ENCODE assay signal across 18 cellular contexts in genomic region chr1:184879876-184880275, GRCh38.
DNase-seq lines count a peak whose midpoint lies in the region; ATAC-seq and TF ChIP-seq lines count a peak whose summit lies in the region.
"Had no signal": no experiment of that assay in that cellular context is flagged by ENCODE, and none has a peak within 500 bp of the region (broad histone marks: within the 10 kb centered on the region; RNA-seq: fewer than 3 reads in every experiment).

No MANE protein-coding gene starts in this region.

- H3K4me2 ChIP-seq in trophoblast cell (ENCODE audit: low read length): no peak overlapping the region

- H2BK12ac ChIP-seq in trophoblast cell (ENCODE audit: low read length): no peak overlapping the region

- WGBS in heart left ventricle, 4 donors: 57 to 60% (median 57%) methylated on average over 3 of the region's 3 CpGs
- 36 to 47% methylated on average over 3 of the region's 3 CpGs for WGBS in body of pancreas, 2 donors
- no CpG with 5 or more reads among the region's 3 CpGs for WGBS in trophoblast cell (ENCODE audit: extremely low coverage, insufficient coverage, insufficient read length)
- 96% methylated on average over 3 of the region's 3 CpGs for WGBS in upper lobe of left lung, 2 donors

- H2BK5ac ChIP-seq in trophoblast cell (ENCODE audit: low read depth, low read length, poor library complexity): no peak overlapping the region

- no peak overlapping the region for H2AK5ac ChIP-seq in trophoblast cell (ENCODE audit: low read length)

- H3K27me3 ChIP-seq in heart left ventricle (no peaks in the 10 kb centered on the region), body of pancreas (no peaks in the 10 kb centered on the region), right atrium auricular region (no peaks in the 10 kb centered on the region), tibial artery (no peaks in the 10 kb centered on the region), trophoblast cell (ENCODE audit: insufficient read depth, low read length) (no peaks in the 10 kb centered on the region), upper lobe of left lung (no peaks in the 10 kb centered on the region)
- H3K27me3 ChIP-seq: BE2C had no signal

- peak overlapping the region in 11 of 12 donors; percentile 4 to 90 (median 77) for H3K27ac ChIP-seq in heart left ventricle
- H3K27ac ChIP-seq in body of pancreas: peak overlapping the region in 2 of 4 donors; percentile 51 to 69
- peak overlapping the region; percentile 77 to 95 for H3K27ac ChIP-seq in right atrium auricular region
- H3K27ac ChIP-seq in tibial artery: peak overlapping the region; percentile 80 to 85
- H3K27ac ChIP-seq in trophoblast cell (ENCODE audit: low read depth, low read length): no peak overlapping the region
- H3K27ac ChIP-seq in upper lobe of left lung: no peak overlapping the region

- TF ChIP-seq EP300 in upper lobe of left lung (IDR thresholded peaks at IDR 0.05): no peak

- no peak overlapping the region for H3K4ac ChIP-seq in trophoblast cell (ENCODE audit: low read depth, low read length)

- intact Hi-C loops in heart left ventricle (cut with DNase I): loop anchor here in 6 of 10 donors (5.0 to 10.0 kb wide), 7 partner anchors 52 to 95 kb away; partner anchors contain the start of gene NIBAN1 (in 4 of the 6)
- intact Hi-C loops in Right ventricle myocardium inferior (cut with DNase I): no loop called here
- intact Hi-C loops in body of pancreas (cut with DNase I): no loop called here
- intact Hi-C loops in tibial artery (cut with DNase I; ENCODE audit: low total_unique reads): loop anchor here (10.0 kb wide), 2 partner anchors 55 to 95 kb away; partner anchors contain the start of gene NIBAN1

- H2BK120ac ChIP-seq in trophoblast cell (ENCODE audit: insufficient read depth, low read length, poor library complexity): no peak overlapping the region

- H3K4me1 ChIP-seq in heart left ventricle (peaks cover 0 to 79% (median 61%) of the 10 kb centered on the region in 12 donors), body of pancreas (peaks cover 73% of the 10 kb centered on the region), right atrium auricular region (peaks cover 0 to 73% of the 10 kb centered on the region in 2 donors), tibial artery (peaks cover 0 to 94% (median 41%) of the 10 kb centered on the region in 4 donors), trophoblast cell (ENCODE audit: control insufficient read depth in 1 of 2, insufficient read depth in 2 of 2, low read length in 2 of 2) (peaks cover 2% of the 10 kb centered on the region in 2 experiments), upper lobe of left lung (peaks cover 0 to 12% (median 6%) of the 10 kb centered on the region in 4 donors)
- H3K4me1 ChIP-seq: BE2C, HAP-1 had no signal

- H2AFZ ChIP-seq in trophoblast cell (ENCODE audit: insufficient read depth, low read length, poor library complexity): no peak overlapping the region

- no peak for TF ChIP-seq CTCF in heart left ventricle (IDR thresholded peaks at IDR 0.05)
- TF ChIP-seq CTCF in body of pancreas (IDR thresholded peaks at IDR 0.05): no peak
- TF ChIP-seq CTCF in right atrium auricular region (IDR thresholded peaks at IDR 0.05): no peak
- no peak for TF ChIP-seq CTCF in tibial artery (IDR thresholded peaks at IDR 0.05)
- TF ChIP-seq CTCF in upper lobe of left lung (IDR thresholded peaks at IDR 0.05): no peak

- no peak overlapping the region for H4K12ac ChIP-seq in trophoblast cell (ENCODE audit: low read depth, low read length)

- H4K8ac ChIP-seq in trophoblast cell (ENCODE audit: low read depth, low read length): no peak overlapping the region

- H3K14ac ChIP-seq in trophoblast cell (ENCODE audit: low read length): no peak overlapping the region

- H3K36me3 ChIP-seq in heart left ventricle: peaks cover 0 to 34% (median 13%) of the 10 kb centered on the region in 9 donors
- H3K36me3 ChIP-seq in body of pancreas (replicated peaks in 1 of 2; ENCODE audit: insufficient read depth in 1 of 2, low read depth in 2 of 2): no peaks in the 10 kb centered on the region
- peaks cover 9% of the 10 kb centered on the region for H3K36me3 ChIP-seq in right atrium auricular region
- H3K36me3 ChIP-seq in tibial artery: no peaks in the 10 kb centered on the region
- peaks cover 0 to 2% of the 10 kb centered on the region in 2 experiments for H3K36me3 ChIP-seq in trophoblast cell (ENCODE audit: control insufficient read depth in 1 of 2, insufficient read depth in 2 of 2, low read length in 2 of 2)
- no peaks in the 10 kb centered on the region for H3K36me3 ChIP-seq in upper lobe of left lung
- H3K36me3 ChIP-seq: BE2C, HAP-1 had no signal

- ATAC-seq in heart left ventricle (peak in 2 of 4 donors; percentile 13 to 31), Right ventricle myocardium inferior (no peak), body of pancreas (peak; percentile 57), HG02610 (IDR thresholded peaks at IDR 0.05; ENCODE audit: unreplicated experiment) (no peak), upper lobe of left lung (ENCODE audit: low FRiP score in 2 of 2) (no peak)
- ATAC-seq: CD8-positive, alpha-beta T cell; HepG2 had no signal

- TF ChIP-seq POLR2A in heart left ventricle (IDR thresholded peaks at IDR 0.05) (no peak), body of pancreas (IDR thresholded peaks at IDR 0.05) (no peak), upper lobe of left lung (IDR thresholded peaks at IDR 0.05) (no peak)

- no peak overlapping the region for H3K4me3 ChIP-seq in heart left ventricle
- H3K4me3 ChIP-seq in body of pancreas: no peak overlapping the region
- no peak overlapping the region for H3K4me3 ChIP-seq in right atrium auricular region
- H3K4me3 ChIP-seq in tibial artery: no peak overlapping the region
- H3K4me3 ChIP-seq in trophoblast cell (ENCODE audit: low read depth, low read length): no peak overlapping the region
- H3K4me3 ChIP-seq in upper lobe of left lung: no peak overlapping the region
- H3K4me3 ChIP-seq: HAP-1 had no signal

- no peak overlapping the region for H3K9ac ChIP-seq in trophoblast cell (ENCODE audit: low read length)

- no peak overlapping the region for H4K91ac ChIP-seq in trophoblast cell (ENCODE audit: low read depth, low read length)

- no peaks in the 10 kb centered on the region for H3K79me1 ChIP-seq in trophoblast cell (ENCODE audit: low read length)

- no peak for DNase-seq in heart left ventricle
- DNase-seq in Right ventricle myocardium inferior (ENCODE audit: missing footprints): no peak
- DNase-seq in body of pancreas: peak in 3 of 4 donors; percentile 38 to 63 (median 40)
- no peak for DNase-seq in right atrium auricular region (ENCODE audit: low spot score)
- DNase-seq in tibial artery: no peak
- DNase-seq in trophoblast cell: no peak
- DNase-seq in upper lobe of left lung: no peak
- DNase-seq: 8988T; BE2C; CD8-positive, alpha-beta T cell; DMS79 treated with DMSO at 0.1 percent for 48 hours; KG1; NCI-H146; NCI-H2081; NCI-H510A treated with DMSO at 0.1 percent for 48 hours had no signal

- no peaks in the 10 kb centered on the region for H3K79me2 ChIP-seq in trophoblast cell (ENCODE audit: control insufficient read depth, insufficient read depth, low read length, poor library complexity)

- no peak overlapping the region for H3K18ac ChIP-seq in trophoblast cell (ENCODE audit: low read length)

- H3K23ac ChIP-seq in trophoblast cell (ENCODE audit: low read length): no peak overlapping the region

- H3K9me3 ChIP-seq in heart left ventricle: no peaks in the 10 kb centered on the region
- no peaks in the 10 kb centered on the region for H3K9me3 ChIP-seq in body of pancreas
- no peaks in the 10 kb centered on the region for H3K9me3 ChIP-seq in right atrium auricular region
- no peaks in the 10 kb centered on the region for H3K9me3 ChIP-seq in tibial artery
- H3K9me3 ChIP-seq in trophoblast cell (ENCODE audit: insufficient read depth, low read depth, low read length): no peaks in the 10 kb centered on the region
- H3K9me3 ChIP-seq in upper lobe of left lung: no peaks in the 10 kb centered on the region
- H3K9me3 ChIP-seq: BE2C, HAP-1 had no signal

Comparison
In these comparisons a context has a peak if more than half of its experiments do, and no peak if none do; other contexts are left out.
1. intact Hi-C loops: an anchor here in heart left ventricle (5.0 to 10.0 kb wide) and tibial artery (10.0 kb wide); none called in Right ventricle myocardium inferior and body of pancreas.
2. DNase-seq: peak in body of pancreas (3 of 4); none in heart left ventricle (0 of 5), Right ventricle myocardium inferior (single experiment), right atrium auricular region (single experiment), tibial artery (0 of 2), trophoblast cell (0 of 2) and upper lobe of left lung (0 of 2).
3. H3K27ac ChIP-seq: peak in heart left ventricle (11 of 12), right atrium auricular region (2 of 2) and tibial artery (2 of 2); none in trophoblast cell (single experiment) and upper lobe of left lung (0 of 4).